ENCODE assay signal across 8 cellular contexts in genomic region chr22:38570841-38571364, GRCh38. TPM values are rescaled to one million over a fixed set of nuclear protein-coding genes. Genes with fewer than 3 reads are reported as not detected.
A peak's percentile ranks its signal among the peaks of the same experiment; 100 is the strongest.
DNase-seq lines count a peak whose midpoint lies in the region; ATAC-seq and TF ChIP-seq lines count a peak whose summit lies in the region.

No MANE protein-coding gene starts in this region.

- H4K20me1 ChIP-seq in mammary epithelial cell (ENCODE audit: insufficient read depth, low read length) (no peaks in the 10 kb centered on the region), smooth muscle cell (ENCODE audit: low read depth) (no peaks in the 10 kb centered on the region)

- H3K9me3 ChIP-seq in mammary epithelial cell (replicated peaks; ENCODE audit: insufficient read depth, low read length) (no peaks in the 10 kb centered on the region), smooth muscle cell (replicated peaks; ENCODE audit: low read depth) (no peaks in the 10 kb centered on the region)

- H3K4me1 ChIP-seq in mammary epithelial cell (ENCODE audit: insufficient read depth, low read length) = peaks cover 21% of the 10 kb centered on the region
- H3K4me1 ChIP-seq in smooth muscle cell (ENCODE audit: low read depth) = peaks cover 7% of the 10 kb centered on the region

- intact Hi-C loops in mammary epithelial cell (cut with micrococcal nuclease) = loop anchor here (1.0 to 5.0 kb wide), 4 partner anchors 67 to 309 kb away; no protein-coding TSS in a partner anchor

- H3K27me3 ChIP-seq in mammary epithelial cell (ENCODE audit: insufficient read depth, low read length) (no peaks in the 10 kb centered on the region), smooth muscle cell (ENCODE audit: low read depth) (peaks cover 6% of the 10 kb centered on the region)

- H3K4me2 ChIP-seq in mammary epithelial cell (ENCODE audit: insufficient read depth, low read depth, low read length) = peak overlapping the region; percentile 99
- H3K4me2 ChIP-seq in smooth muscle cell = peak overlapping the region; percentile 95

- BruUV-seq in mammary epithelial cell (replicated peaks; lab: Mats Ljungman, UMichigan) = TSS peak; percentile 32

- peak overlapping the region; percentile 57 for H3K9ac ChIP-seq in mammary epithelial cell (ENCODE audit: insufficient read depth, low read length)
- H3K9ac ChIP-seq in smooth muscle cell (ENCODE audit: low read depth) = peak overlapping the region; percentile 37

- dilution Hi-C loops in mammary epithelial cell (cut with HindIII; ENCODE audit: low sequenced_read_pairs) = no loop called here

- H2AFZ ChIP-seq in mammary epithelial cell (ENCODE audit: low read depth, low read length) (peak overlapping the region; percentile 99), smooth muscle cell (ENCODE audit: low read depth) (peak overlapping the region; percentile 79)

- TF ChIP-seq CTCF in mammary epithelial cell (conservative IDR thresholded peaks at IDR 0.05 in 1 of 2, IDR thresholded peaks at IDR 0.05 in 1 of 2; ENCODE audit: extremely low read depth in 1 of 2, insufficient read depth in 1 of 2, low read depth in 1 of 2, low read length in 2 of 2) (peak in 1 of 2 donors; percentile 29), smooth muscle cell (IDR thresholded peaks at IDR 0.05; ENCODE audit: borderline replicate concordance, insufficient read depth, poor library complexity, severe bottlenecking) (no peak)

- no peaks in the 10 kb centered on the region for H3K79me2 ChIP-seq in mammary epithelial cell (ENCODE audit: insufficient read depth, low read length)
- H3K79me2 ChIP-seq in smooth muscle cell (ENCODE audit: low read depth) = no peaks in the 10 kb centered on the region

- no peak overlapping the region for H3K27ac ChIP-seq in mammary epithelial cell (ENCODE audit: insufficient read depth, low read depth, low read length)
- H3K27ac ChIP-seq in smooth muscle cell (ENCODE audit: low read depth) = no peak overlapping the region

- peaks cover 17% of the 10 kb centered on the region for H3F3A ChIP-seq in smooth muscle cell (ENCODE audit: low read depth)

- H3K4me3 ChIP-seq in mammary epithelial cell (replicated peaks in 1 of 3; ENCODE audit: insufficient read depth in 1 of 3, low read depth in 2 of 3, low read length in 3 of 3) (peak overlapping the region; percentile 48 to 73 (median 65)), smooth muscle cell (peak overlapping the region; percentile 67)

- CTCF ChIA-PET in mammary epithelial cell (lab: Charles Lee; ENCODE audit: low non-redundant PET) = interaction anchor here (0.6 kb wide), 2 partner anchors 130 to 135 kb away, joined by 5 to 6 read pairs; partner anchors contain the start of gene GTPBP1

- under 1% methylated on average over 12 of the region's 12 CpGs for WGBS in mammary epithelial cell (ENCODE audit: low coverage, missing lambda C conversion rate)
- 9% methylated on average over 12 of the region's 12 CpGs for WGBS in smooth muscle cell (ENCODE audit: low lambda C conversion rate)

- in situ Hi-C loops in mammary epithelial cell (cut with MboI; ENCODE audit: low sequenced_read_pairs in 2 of 2) = loop anchor here in 1 of 2 donors (25.0 kb wide), 1 partner anchor 509 kb away; the partner anchor contains the start of gene PICK1

- DNase-seq in D341Med (ENCODE audit: low spot score) (peak; percentile 38), HT-29 (ENCODE audit: low spot score) (peak; percentile 39), T-helper 9 cell (peak; percentile 19), mammary epithelial cell (peak; percentile 43), inferior parietal cortex (ENCODE audit: extremely low spot score) (peak; percentile 75), smooth muscle cell (lab: John Stamatoyannopoulos, UW; ENCODE audit: unreplicated experiment) (peak; percentile 15)

- H3K36me3 ChIP-seq in mammary epithelial cell (ENCODE audit: insufficient read depth, low read length) (no peaks in the 10 kb centered on the region), smooth muscle cell (ENCODE audit: low read depth) (no peaks in the 10 kb centered on the region)

- no peak for ATAC-seq in HG03175 (IDR thresholded peaks at IDR 0.05; ENCODE audit: unreplicated experiment)
- no peak for ATAC-seq in GM19395 (IDR thresholded peaks at IDR 0.05; ENCODE audit: unreplicated experiment)

RNA-seq across cellular contexts. Expression of gene DMC1, which starts 0.9 kb away (rescaled TPM):
- not detected in 2 replicates for total RNA-seq in HT-29 (2014; rRNA removed; shearing (Covaris generic))
- total RNA-seq in mammary epithelial cell = 1 to 10 TPM in 1 of 2 donors, under 1 TPM in 1; 0.50 to 1.3 TPM
- 0.22 TPM for polyA plus RNA-seq in mammary epithelial cell
- not detected for polyA minus RNA-seq in mammary epithelial cell
- total RNA-seq in smooth muscle cell = 0.13 and 0.81 TPM in 2 replicates
- polyA plus RNA-seq in smooth muscle cell = 0.77 and 1.1 TPM in 2 replicates

Comparison
In these comparisons a context has a peak if more than half of its experiments do, and no peak if none do; other contexts are left out.
1. DNase-seq: peak in every context shown above with its lines; median percentile 75 in inferior parietal cortex; 43 in mammary epithelial cell; 39 in HT-29; 38 in D341Med; 19 in T-helper 9 cell; 15 in smooth muscle cell.